ENCODE assay signal across 8 cellular contexts in genomic region chr6:105402090-105402980, GRCh38. TPM values are rescaled to one million over a fixed set of nuclear protein-coding genes. Genes with fewer than 3 reads are reported as not detected.
A peak's percentile ranks its signal among the peaks of the same experiment; 100 is the strongest.
DNase-seq lines count a peak whose midpoint lies in the region; ATAC-seq and TF ChIP-seq lines count a peak whose summit lies in the region.

No MANE protein-coding gene starts in this region.

- ATAC-seq in GM21526 (IDR thresholded peaks at IDR 0.05; ENCODE audit: low FRiP score, unreplicated experiment), result peak; percentile 12
- ATAC-seq in stimulated activated naive CD8-positive, alpha-beta T cell treated with anti-CD3 and anti-CD28 coated beads, Interleukin-15, Interleukin-2, amounts not matched to agents 100 U/mL and 50 U/mL, for 24 hours, result peak; percentile 55

- 3% methylated on average over 53 to 54 of the region's 54 CpGs for WGBS in lower leg skin, 2 donors

- no peaks in the 10 kb centered on the region for H3K36me3 ChIP-seq in ES-I3 (ENCODE audit: insufficient read depth, low read length)
- H3K36me3 ChIP-seq in HUES6 (ENCODE audit: control insufficient read depth, insufficient read depth, low read length), result no peaks in the 10 kb centered on the region

- H3K4me1 ChIP-seq in ES-I3 (ENCODE audit: insufficient read depth, low read length) (peaks cover 29% of the 10 kb centered on the region), HUES6 (ENCODE audit: control insufficient read depth, insufficient read depth, low read length) (peaks cover 36% of the 10 kb centered on the region)

- H3K9ac ChIP-seq in ES-I3 (ENCODE audit: low read depth, low read length), result peak overlapping the region; percentile 76
- peak overlapping the region; percentile 91 for H3K9ac ChIP-seq in HUES6 (ENCODE audit: low read length)

- H3K27ac ChIP-seq in HUES6 (ENCODE audit: low read depth, low read length) (peak overlapping the region; percentile 77; the same call in 1 of the 2 replicates), cingulate gyrus (ENCODE audit: low read depth, low read length) (peak overlapping the region; percentile 66)

- H3K27me3 ChIP-seq in HUES6 (ENCODE audit: control insufficient read depth, insufficient read depth, low read length), result no peaks in the 10 kb centered on the region

- intact Hi-C loops in lower leg skin (cut with DNase I; ENCODE audit: low total_unique reads), result loop anchor here (5.0 kb wide), 1 partner anchor 315 kb away; no protein-coding TSS in a partner anchor

- DNase-seq in SW480 (ENCODE audit: low spot score) (peak; percentile 42), lower leg skin (ENCODE audit: low spot score in 2 of 2) (peak in 1 of 2 donors; percentile 19), SHP77 treated with DMSO at 0.1 percent for 48 hours (lab: John Stamatoyannopoulos, UW) (no peak)
- DNase-seq in stimulated activated naive CD8-positive, alpha-beta T cell treated with anti-CD3 and anti-CD28 coated beads, Interleukin-15, Interleukin-2, amounts not matched to agents 100 U/mL and 50 U/mL, for 24 hours, result no peak

- TF ChIP-seq POLR2A in lower leg skin (IDR thresholded peaks at IDR 0.05), result no peak

- H3K9me3 ChIP-seq in ES-I3 (ENCODE audit: control insufficient read depth, insufficient read depth, low read length) (no peaks in the 10 kb centered on the region), HUES6 (ENCODE audit: control insufficient read depth, insufficient read depth, low read depth, low read length) (no peaks in the 10 kb centered on the region)

- H3K4me3 ChIP-seq in HUES6 (ENCODE audit: low read depth, low read length) (peak overlapping the region; percentile 89), lower leg skin (ENCODE audit: low read depth, poor library complexity, severe bottlenecking) (peak overlapping the region; percentile 100)

- no peak for TF ChIP-seq CTCF in lower leg skin (IDR thresholded peaks at IDR 0.05)

RNA-seq across cellular contexts. Expression of gene PREP, which starts 0.5 kb away (rescaled TPM):
- total RNA-seq in lower leg skin, result 10 to 100 TPM; 33.9 to 39.1 (median 35.1) TPM
